In genomic region chr11:70702040-70702648, GRCh38 we compare ENCODE assay signal across 30 cellular contexts.
"Had no signal": no experiment of that assay in that cellular context is flagged by ENCODE, and none has a peak within 500 bp of the region (broad histone marks: within the 10 kb centered on the region; RNA-seq: fewer than 3 reads in every experiment).

No MANE protein-coding gene starts in this region.

- FAIRE-seq: endometrium, endothelial cell of umbilical vein had no signal

- ATAC-seq: activated CD4-positive, alpha-beta T cell treated with anti-CD3 and anti-CD28 coated beads for 36 hours; activated CD8-positive, alpha-beta memory T cell treated with anti-CD3 and anti-CD28 coated beads, Interleukin-2, amount 10 ng/mL, durations not matched to agents 7 days and 5 days; activated CD8-positive, alpha-beta T cell treated with anti-CD3 and anti-CD28 coated beads, Interleukin-2, amount 10 ng/mL, durations not matched to agents 7 days and 5 days; activated T-cell treated with anti-CD3 and anti-CD28 coated beads, Interleukin-2, amount 50 U/mL, for 72 hours; gastroesophageal sphincter; heart right ventricle had no signal

- DNase-seq: activated CD4-positive, alpha-beta memory T cell treated with anti-CD3 and anti-CD28 coated beads for 36 hours; activated CD4-positive, alpha-beta T cell treated with anti-CD3 and anti-CD28 coated beads for 36 hours; activated CD4-positive, alpha-beta T cell treated with anti-CD3 and anti-CD28 coated beads, Interleukin-2, amount 10 ng/mL, durations not matched to agents 24 days and 14 days; activated CD4-positive, CD25-positive, alpha-beta regulatory T cell; activated CD4-positive, CD25-positive, alpha-beta regulatory T cell treated with anti-CD3 and anti-CD28 coated beads, Interleukin-2, amount 50 U/mL, for 72 hours; activated CD8-positive, alpha-beta memory T cell treated with anti-CD3 and anti-CD28 coated beads, Interleukin-2, amount 10 ng/mL, durations not matched to agents 7 days and 5 days; activated CD8-positive, alpha-beta memory T cell treated with anti-CD3 and anti-CD28 coated beads, Interleukin-2, amount 50 U/mL, for 48 hours; activated CD8-positive, alpha-beta T cell treated with anti-CD3 and anti-CD28 coated beads, Interleukin-2, amount 10 ng/mL, durations not matched to agents 7 days and 5 days; activated gamma-delta T cell; activated naive CD4-positive, alpha-beta T cell; activated naive CD4-positive, alpha-beta T cell treated with anti-CD3 and anti-CD28 coated beads, Interleukin-2, amount 10 ng/mL, durations not matched to agents 7 days and 5 days; activated naive CD8-positive, alpha-beta T cell treated with anti-CD3 and anti-CD28 coated beads, Interleukin-2, amount 10 ng/mL, durations not matched to agents 7 days and 5 days; activated T-cell treated with anti-CD3 and anti-CD28 coated beads for 4 hours; activated T-cell treated with anti-CD3 and anti-CD28 coated beads, Interleukin-2, amount 50 U/mL, for 24 hours; activated T-cell treated with anti-CD3 and anti-CD28 coated beads, Interleukin-2, amount 50 U/mL, for 72 hours; central memory CD4-positive, alpha-beta T cell; cerebellar nuclear complex; colonic mucosa; effector CD8-positive, alpha-beta T cell; esophagus squamous epithelium; foreskin melanocyte; heart right ventricle; T-helper 2 cell had no signal

- H3K36me3 ChIP-seq: ascending aorta, breast epithelium, cardiac muscle cell, colonic mucosa, esophagus squamous epithelium, heart right ventricle had no signal

- H3K27ac ChIP-seq: ascending aorta, breast epithelium, cardiac muscle cell, colonic mucosa, epithelial cell of prostate, esophagus squamous epithelium, gastroesophageal sphincter, heart right ventricle had no signal

- H3K9me3 ChIP-seq: ascending aorta, breast epithelium, colonic mucosa, esophagus squamous epithelium, gastroesophageal sphincter, heart right ventricle had no signal

- H3K4me3 ChIP-seq: ascending aorta, breast epithelium, cardiac muscle cell, colonic mucosa, esophagus squamous epithelium, gastroesophageal sphincter, heart right ventricle had no signal

- H3K4me1 ChIP-seq: ascending aorta, breast epithelium, colonic mucosa, esophagus squamous epithelium, gastroesophageal sphincter, heart right ventricle had no signal

- H3K27me3 ChIP-seq: ascending aorta, breast epithelium, cardiac muscle cell, colonic mucosa, esophagus squamous epithelium, gastroesophageal sphincter had no signal
